Comparison of ENCODE assay signal across 19 cellular contexts in the genomic region with DNA sequence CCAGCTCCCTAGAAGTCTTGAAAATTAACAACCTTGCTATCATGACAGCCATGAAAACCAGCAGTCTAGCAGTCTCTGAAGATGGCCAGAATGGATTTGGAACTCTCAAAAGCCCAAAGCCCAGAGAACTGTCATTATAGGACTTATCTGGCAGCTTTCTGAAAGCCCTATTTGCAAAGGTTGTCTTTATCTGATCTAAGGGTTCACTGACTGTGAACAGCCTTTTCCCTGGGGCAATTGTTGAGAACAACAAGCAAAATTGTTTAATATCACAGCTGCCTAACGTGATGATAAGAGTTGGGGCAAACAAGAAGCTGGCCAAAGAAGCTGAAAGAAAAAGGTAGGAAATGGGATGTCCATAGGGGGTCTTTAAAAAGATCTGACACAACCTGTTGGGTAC. TPM values are rescaled to one million over a fixed set of nuclear protein-coding genes. Genes with fewer than 3 reads are reported as not detected.
A peak's percentile ranks its signal among the peaks of the same experiment; 100 is the strongest.
DNase-seq lines count a peak whose midpoint lies in the region; ATAC-seq, FAIRE-seq and TF ChIP-seq lines count a peak whose summit lies in the region.
"Had no signal": no experiment of that assay in that cellular context is flagged by ENCODE, and none has a peak within 500 bp of the region (broad histone marks: within the 10 kb centered on the region; RNA-seq: fewer than 3 reads in every experiment).

No MANE protein-coding gene starts in this region.

- no peaks in the 10 kb centered on the region for H3K9me3 ChIP-seq in parathyroid adenoma (ENCODE audit: control insufficient read depth, low read length)
- H3K9me3 ChIP-seq: SJCRH30 had no signal

- H3K79me2 ChIP-seq in parathyroid adenoma, result no peaks in the 10 kb centered on the region

- no peak overlapping the region for H2AFZ ChIP-seq in parathyroid adenoma

- H3K36me3 ChIP-seq in parathyroid adenoma (ENCODE audit: control insufficient read depth, insufficient read depth, low read length), result no peaks in the 10 kb centered on the region
- H3K36me3 ChIP-seq: SJCRH30 had no signal

- TF ChIP-seq CTCF in parathyroid adenoma (IDR thresholded peaks at IDR 0.05), result no peak

- no peak overlapping the region for H3K9ac ChIP-seq in parathyroid adenoma

- H3K4me2 ChIP-seq in parathyroid adenoma (ENCODE audit: low read length), result peak overlapping the region; percentile 53

- no peak overlapping the region for H3K4me3 ChIP-seq in parathyroid adenoma (ENCODE audit: low read depth, low read length)
- H3K4me3 ChIP-seq: SJCRH30 had no signal

- DNase-seq in COLO829 (ENCODE audit: low spot score), result peak; percentile 30
- peak; percentile 56 for DNase-seq in NCI-H146 (lab: John Stamatoyannopoulos, UW)
- DNase-seq in SK-N-DZ (ENCODE audit: low spot score), result peak; percentile 77
- DNase-seq in urothelium cell line (ENCODE audit: low spot score), result no peak
- no peak for DNase-seq in islet precursor cell
- DNase-seq: Caco-2, DMS153, GF-D8, H7, HFFc6, KBM-7, NCI-H1930, NCI-H2171 treated with DMSO at 0.1 percent for 48 hours, SJCRH30, T-helper 17 cell had no signal

- peaks cover 5% of the 10 kb centered on the region for H3K4me1 ChIP-seq in parathyroid adenoma
- H3K4me1 ChIP-seq: SJCRH30 had no signal

- no peaks in the 10 kb centered on the region for H3K27me3 ChIP-seq in parathyroid adenoma (ENCODE audit: control insufficient read depth, insufficient read depth, low read length)
- H3K27me3 ChIP-seq: SJCRH30 had no signal

- no peak for ATAC-seq in GM18498 (IDR thresholded peaks at IDR 0.05; ENCODE audit: unreplicated experiment)
- ATAC-seq: Panc1, T-helper 17 cell had no signal

- H3K27ac ChIP-seq in parathyroid adenoma, result no peak overlapping the region
- H3K27ac ChIP-seq: SJCRH30 had no signal

- no peak for FAIRE-seq in urothelium cell line (lab: Jason Lieb, UNC)
- FAIRE-seq: GM12891 had no signal

RNA-seq across cellular contexts. Expression of a gene that starts 20.9 kb away (rescaled TPM):
- 16.4 and 17.5 TPM in 2 replicates for polyA plus RNA-seq in SK-N-DZ (2014; cell fraction: cytosol; rRNA removed)
- polyA plus RNA-seq in SK-N-DZ (2014; cell fraction: nucleus; rRNA removed), result 3.9 and 4.5 TPM in 2 replicates

Comparison
In these comparisons a context has a peak if more than half of its experiments do, and no peak if none do; other contexts are left out.
1. DNase-seq: peak in COLO829 (single experiment), NCI-H146 (single experiment) and SK-N-DZ (single experiment); none in urothelium cell line (single experiment) and islet precursor cell (single experiment).